Comparison of ENCODE assay signal across 8 cellular contexts in genomic region chr4:140637836-140638235, GRCh38.
DNase-seq lines count a peak whose midpoint lies in the region; ATAC-seq, FAIRE-seq and TF ChIP-seq lines count a peak whose summit lies in the region.

No MANE protein-coding gene starts in this region.

- peaks cover 4% of the 10 kb centered on the region for H3K36me3 ChIP-seq in BE2C
- peaks cover 3% of the 10 kb centered on the region for H3K36me3 ChIP-seq in astrocyte (ENCODE audit: insufficient read depth, low read length)
- H3K36me3 ChIP-seq in lower lobe of right lung, result peaks cover 40% of the 10 kb centered on the region

- no peak overlapping the region for H2AFZ ChIP-seq in astrocyte (ENCODE audit: low read depth, low read length)

- peaks cover 22% of the 10 kb centered on the region for H3K36me3 Mint-ChIP-seq in astrocyte (ENCODE audit: low read depth, unreplicated experiment)

- H3K4me1 Mint-ChIP-seq in astrocyte (ENCODE audit: low read depth, unreplicated experiment), result peaks cover 18% of the 10 kb centered on the region

- peak; percentile 38 for FAIRE-seq in GM12892 (lab: Jason Lieb, UNC)
- no peak for FAIRE-seq in astrocyte (lab: Jason Lieb, UNC)

- H3K4me2 ChIP-seq in astrocyte (ENCODE audit: low read length), result no peak overlapping the region

- peak; percentile 42 for DNase-seq in BE2C
- no peak for DNase-seq in GM12892 (ENCODE audit: insufficient read length)
- DNase-seq in NCI-H526 treated with DMSO at 0.1 percent for 48 hours (lab: John Stamatoyannopoulos, UW), result peak; percentile 13
- no peak for DNase-seq in astrocyte (ENCODE audit: low read depth)
- no peak for DNase-seq in lower lobe of right lung
- no peak for DNase-seq in GOT3 (lab: John Stamatoyannopoulos, UW)
- DNase-seq in DMS153 treated with DMSO at 0.1 percent for 48 hours (lab: John Stamatoyannopoulos, UW; ENCODE audit: unreplicated experiment), result no peak

- H3K79me2 ChIP-seq in astrocyte (ENCODE audit: insufficient read depth, low read length), result no peaks in the 10 kb centered on the region

- peak; percentile 67 for TF ChIP-seq CTCF in BE2C (IDR thresholded peaks at IDR 0.05; ENCODE audit: low read depth, low read length)
- peak; percentile 22 for TF ChIP-seq CTCF in astrocyte (IDR thresholded peaks at IDR 0.05; ENCODE audit: insufficient read depth, low read depth, low read length)
- peak; percentile 46 for TF ChIP-seq CTCF in lower lobe of right lung (IDR thresholded peaks at IDR 0.05)

- H3K27ac ChIP-seq in astrocyte (ENCODE audit: low read depth, low read length) (no peak overlapping the region), lower lobe of right lung (no peak overlapping the region)

- H3K27me3 Mint-ChIP-seq in astrocyte (ENCODE audit: low read depth, unreplicated experiment), result no peaks in the 10 kb centered on the region

- no peak overlapping the region for H3K4me3 Mint-ChIP-seq in astrocyte (ENCODE audit: unreplicated experiment)

- no peaks in the 10 kb centered on the region for H3K27me3 ChIP-seq in BE2C
- no peaks in the 10 kb centered on the region for H3K27me3 ChIP-seq in astrocyte (ENCODE audit: insufficient read depth, low read length)
- no peaks in the 10 kb centered on the region for H3K27me3 ChIP-seq in lower lobe of right lung (ENCODE audit: low read depth)

- H4K20me1 ChIP-seq in astrocyte (ENCODE audit: insufficient read depth, low read length), result no peaks in the 10 kb centered on the region

- intact Hi-C loops in lower lobe of right lung (cut with DNase I), result no loop called here

- no peak for TF ChIP-seq POLR2A in GM12892 (IDR thresholded peaks at IDR 0.05; ENCODE audit: low read depth, low read length)

- H3K27ac Mint-ChIP-seq in astrocyte (ENCODE audit: unreplicated experiment), result no peak overlapping the region

- H3K9me3 ChIP-seq in BE2C, result no peaks in the 10 kb centered on the region
- no peaks in the 10 kb centered on the region for H3K9me3 ChIP-seq in astrocyte (ENCODE audit: insufficient read depth, low read depth, low read length)
- no peaks in the 10 kb centered on the region for H3K9me3 ChIP-seq in lower lobe of right lung

- no peaks in the 10 kb centered on the region for H3K9me3 Mint-ChIP-seq in astrocyte (ENCODE audit: unreplicated experiment)

- H3K4me3 ChIP-seq in BE2C (ENCODE audit: low read depth, low read length) (no peak overlapping the region), astrocyte (ENCODE audit: insufficient read depth, low read depth, low read length) (no peak overlapping the region), lower lobe of right lung (no peak overlapping the region)

- ATAC-seq in HG02798 (IDR thresholded peaks at IDR 0.05; ENCODE audit: poor library complexity, unreplicated experiment) (peak; percentile 87), lower lobe of right lung (no peak)

- H3K9ac ChIP-seq in astrocyte (ENCODE audit: low read length), result no peak overlapping the region

- H3K4me1 ChIP-seq in BE2C, result no peaks in the 10 kb centered on the region
- H3K4me1 ChIP-seq in astrocyte (ENCODE audit: insufficient read depth, low read length), result peaks cover 8% of the 10 kb centered on the region
- no peaks in the 10 kb centered on the region for H3K4me1 ChIP-seq in lower lobe of right lung

Comparison
In these comparisons a context has a peak if more than half of its experiments do, and no peak if none do; other contexts are left out.
1. DNase-seq: peak in BE2C (single experiment) and NCI-H526 treated with DMSO at 0.1 percent for 48 hours (single experiment); none in GM12892 (single experiment), astrocyte (single experiment), lower lobe of right lung (single experiment), GOT3 (single experiment) and DMS153 treated with DMSO at 0.1 percent for 48 hours (single experiment).
2. Peak in every context shown above with its lines, with median percentiles within 50 percentile points of each other: CTCF ChIP-seq.